In genomic region chr1:228370439-228370940, GRCh38 we compare ENCODE assay signal across 22 cellular contexts. TPM values are rescaled to one million over a fixed set of nuclear protein-coding genes. Genes with fewer than 3 reads are reported as not detected.
DNase-seq lines count a peak whose midpoint lies in the region; ATAC-seq, FAIRE-seq and TF ChIP-seq lines count a peak whose summit lies in the region.
"Had no signal": no experiment of that assay in that cellular context is flagged by ENCODE, and none has a peak within 500 bp of the region (broad histone marks: within the 10 kb centered on the region; RNA-seq: fewer than 3 reads in every experiment).

No MANE protein-coding gene starts in this region.

- H3K27ac ChIP-seq in PC-9 = no peak overlapping the region
- H3K27ac ChIP-seq in kidney (ENCODE audit: low read depth in 2 of 2, low read length in 2 of 2) = no peak overlapping the region
- H3K27ac ChIP-seq in skeletal muscle tissue (ENCODE audit: low read depth, low read length) = peak overlapping the region; percentile 74
- H3K27ac ChIP-seq: colonic mucosa had no signal

- no TSS peak for BruUV-seq in PC-9 (replicated peaks; lab: Mats Ljungman, UMichigan)

- POLR2A ChIA-PET in PC-9 (lab: Charles Lee; ENCODE audit: unreplicated experiment) = no interaction called here

- H3K4me1 ChIP-seq in PC-9 (replicated peaks; ENCODE audit: insufficient read depth) (peaks cover 27% of the 10 kb centered on the region), kidney (ENCODE audit: control insufficient read depth in 1 of 2, insufficient read depth in 1 of 2, low read depth in 1 of 2, low read length in 2 of 2) (peaks cover 0 to 12% of the 10 kb centered on the region in 2 donors), skeletal muscle tissue (ENCODE audit: control insufficient read depth in 3 of 3, insufficient read depth in 3 of 3, low read length in 3 of 3) (peaks cover 47 to 100% (median 98%) of the 10 kb centered on the region in 3 donors)
- H3K4me1 ChIP-seq: colonic mucosa, HAP-1 had no signal

- no peaks in the 10 kb centered on the region for H3K36me3 ChIP-seq in PC-9 (ENCODE audit: low read depth)
- no peaks in the 10 kb centered on the region for H3K36me3 ChIP-seq in kidney (ENCODE audit: control insufficient read depth in 1 of 2, insufficient read depth in 2 of 2, low read length in 2 of 2)
- peaks cover 58 to 88% (median 73%) of the 10 kb centered on the region in 3 donors for H3K36me3 ChIP-seq in skeletal muscle tissue (ENCODE audit: control insufficient read depth in 3 of 3, insufficient read depth in 3 of 3, low read length in 3 of 3)
- H3K36me3 ChIP-seq: colonic mucosa, HAP-1, MG63 had no signal

- peaks cover 11% of the 10 kb centered on the region; the same call in 1 of the 2 replicates for H3F3A ChIP-seq in PC-9 (ENCODE audit: insufficient read depth, low read depth)

- no peaks in the 10 kb centered on the region for H3K9me2 ChIP-seq in PC-9 (ENCODE audit: insufficient read depth)

- intact Hi-C loops in Right ventricle myocardium inferior (cut with DNase I) (loop anchor here (10.0 kb wide), 1 partner anchor 114 kb away; the partner anchor contains the start of gene RNF187), Right ventricle myocardium superior (cut with DNase I) (no loop called here), PC-9 (cut with micrococcal nuclease; ENCODE audit: unreplicated experiment) (loop anchor here (10.0 kb wide), 1 partner anchor 606 kb away; no protein-coding TSS in a partner anchor), kidney (cut with DNase I) (no loop called here)

- TF ChIP-seq CTCF in PC-9 (conservative IDR thresholded peaks at IDR 0.05) = no peak
- no peak for TF ChIP-seq CTCF in kidney (IDR thresholded peaks at IDR 0.05; ENCODE audit: borderline replicate concordance, extremely low read depth, insufficient read depth)

- FAIRE-seq in kidney (lab: Jason Lieb, UNC) = no peak

- H2AFZ ChIP-seq in PC-9 = no peak overlapping the region

- CTCF ChIA-PET in PC-9 (lab: Charles Lee) = no interaction called here

- H3K4me3 ChIP-seq in PC-9 = peak overlapping the region; percentile 48; the same call in 1 of the 2 replicates
- H3K4me3 ChIP-seq in kidney (ENCODE audit: low read length in 2 of 2) = no peak overlapping the region
- no peak overlapping the region for H3K4me3 ChIP-seq in skeletal muscle tissue (ENCODE audit: low read length in 3 of 3)
- H3K4me3 ChIP-seq: colonic mucosa, HAP-1, MG63 had no signal

- ATAC-seq in Right ventricle myocardium inferior (no peak), Right ventricle myocardium superior (ENCODE audit: poor library complexity) (no peak), HG03469 (IDR thresholded peaks at IDR 0.05; ENCODE audit: unreplicated experiment) (no peak)

- H3K27me3 ChIP-seq in PC-9 (ENCODE audit: insufficient read depth, low read depth) = no peaks in the 10 kb centered on the region
- peaks cover 0 to 2% (median 0%) of the 10 kb centered on the region in 3 donors for H3K27me3 ChIP-seq in skeletal muscle tissue (ENCODE audit: control insufficient read depth in 3 of 3, insufficient read depth in 3 of 3, low read length in 3 of 3)
- H3K27me3 ChIP-seq: MG63 had no signal

- no peaks in the 10 kb centered on the region for H4K20me1 ChIP-seq in PC-9 (ENCODE audit: insufficient read depth)

- DNase-seq in Right ventricle myocardium inferior (ENCODE audit: missing footprints) (peak; percentile 41), Right ventricle myocardium superior (no peak), PC-9 (no peak), kidney (peak; percentile 57), SK-N-DZ (ENCODE audit: low spot score) (no peak), NCI-H1092 treated with DMSO at 0.1 percent for 48 hours (lab: John Stamatoyannopoulos, UW) (no peak)
- DNase-seq: activated CD4-positive, alpha-beta T cell treated with anti-CD3 and anti-CD28 coated beads for 48 hours; activated naive CD4-positive, alpha-beta T cell; activated T-cell treated with anti-CD3 and anti-CD28 coated beads, Interleukin-2, amount 50 U/mL, for 24 hours; colonic mucosa; DMS153; effector CD8-positive, alpha-beta T cell; KBM-7; MG63; NCI-H446; stimulated activated naive CD8-positive, alpha-beta T cell treated with anti-CD3 and anti-CD28 coated beads, Interleukin-15, amount 100 ng/mL, for 72 hours had no signal

- H3K4me2 ChIP-seq in PC-9 = peak overlapping the region; percentile 78

- H3K9ac ChIP-seq in kidney (ENCODE audit: low read length in 2 of 2) = no peak overlapping the region
- H3K9ac ChIP-seq in skeletal muscle tissue (ENCODE audit: low read depth in 1 of 3, low read length in 3 of 3) = peak overlapping the region in 2 of 3 donors; percentile 9 to 72

- H3K9me3 ChIP-seq in PC-9 (ENCODE audit: insufficient read depth, low read depth) (no peaks in the 10 kb centered on the region), kidney (ENCODE audit: control insufficient read depth in 1 of 2, low read length in 2 of 2) (no peaks in the 10 kb centered on the region), skeletal muscle tissue (ENCODE audit: control insufficient read depth in 3 of 3, low read length in 3 of 3) (no peaks in the 10 kb centered on the region)
- H3K9me3 ChIP-seq: colonic mucosa, HAP-1, MG63 had no signal

- H3K79me2 ChIP-seq in PC-9 (ENCODE audit: low read depth) = no peaks in the 10 kb centered on the region

RNA-seq across cellular contexts. Expression of gene TRIM11, which starts 36.1 kb away (rescaled TPM):
- total RNA-seq in Right ventricle myocardium inferior (7.7 TPM), Right ventricle myocardium superior (6.2 TPM), PC-9 (2021) (76.5 and 78.2 TPM in 2 replicates), kidney (24.2 TPM), skeletal muscle tissue (6.3 TPM)
- polyA plus RNA-seq in kidney (ENCODE audit: insufficient read depth, low read depth, low replicate concordance) = 10.9 TPM
- 23.7 and 32.9 TPM in 2 replicates for polyA plus RNA-seq in SK-N-DZ (2014; cell fraction: cytosol; rRNA removed)
- polyA plus RNA-seq in SK-N-DZ (2014; cell fraction: nucleus; rRNA removed) = 38.7 and 64.1 TPM in 2 replicates

RNA-seq across cellular contexts. Expression of gene TRIM17, which starts 46.2 kb away (rescaled TPM):
- total RNA-seq in Right ventricle myocardium inferior = 0.38 TPM
- 0.32 TPM for total RNA-seq in Right ventricle myocardium superior
- 47.4 and 55.5 TPM in 2 replicates for total RNA-seq in PC-9 (2021)
- 6.5 TPM for total RNA-seq in kidney
- polyA plus RNA-seq in kidney (ENCODE audit: insufficient read depth, low read depth, low replicate concordance) = 1.3 TPM
- 0.52 TPM for total RNA-seq in skeletal muscle tissue
- polyA plus RNA-seq in SK-N-DZ (2014; cell fraction: cytosol; rRNA removed) = 1.8 and 4.8 TPM in 2 replicates
- polyA plus RNA-seq in SK-N-DZ (2014; cell fraction: nucleus; rRNA removed) = 10.2 and 13.3 TPM in 2 replicates
- total RNA-seq: A172, G401, HT1080 had no signal

Comparison
In these comparisons a context has a peak if more than half of its experiments do, and no peak if none do; other contexts are left out.
1. DNase-seq: peak in Right ventricle myocardium inferior (single experiment) and kidney (single experiment); none in Right ventricle myocardium superior (single experiment), PC-9 (0 of 2), SK-N-DZ (single experiment) and NCI-H1092 treated with DMSO at 0.1 percent for 48 hours (single experiment).
2. intact Hi-C loops: an anchor here in Right ventricle myocardium inferior (10.0 kb wide) and PC-9 (10.0 kb wide); none called in Right ventricle myocardium superior and kidney.
3. H3K9ac ChIP-seq: peak in skeletal muscle tissue (2 of 3); none in kidney (0 of 2).